Comparison of ENCODE assay signal across 9 cellular contexts in the genomic region with DNA sequence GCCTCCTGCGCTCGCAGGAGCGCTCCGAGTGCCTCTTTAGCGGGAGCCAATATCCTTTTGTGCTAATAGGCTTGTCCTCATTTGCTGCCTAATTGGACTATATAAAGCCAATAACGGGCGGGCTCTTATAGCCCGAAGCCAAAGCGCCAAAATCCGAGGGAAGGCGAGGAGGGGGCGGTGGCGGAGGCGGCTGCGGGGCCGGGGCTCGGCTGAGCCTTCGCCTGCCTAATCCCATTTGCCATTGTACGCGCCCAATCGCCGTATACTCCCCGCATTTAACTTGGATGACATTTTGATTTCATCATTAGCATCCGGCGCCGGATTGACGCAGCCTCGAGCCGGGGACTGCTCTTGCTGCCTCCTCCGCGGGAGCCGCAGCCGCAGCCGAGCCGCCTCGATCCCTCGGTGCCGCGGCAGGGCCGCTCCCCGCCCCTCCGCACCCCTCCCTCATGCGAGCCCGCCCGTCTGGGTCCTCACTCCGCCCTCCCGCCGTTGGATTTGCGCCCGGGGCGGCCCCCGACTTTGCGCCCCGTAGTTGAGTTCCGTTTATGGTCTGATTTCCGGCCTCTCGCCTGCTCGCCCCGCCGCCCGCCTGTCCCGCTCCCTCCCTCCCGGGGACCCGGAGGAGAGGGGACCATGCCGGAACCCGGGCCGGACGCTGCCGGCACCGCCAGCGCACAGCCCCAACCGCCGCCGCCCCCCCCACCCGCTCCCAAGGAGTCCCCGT. TPM values are rescaled to one million over a fixed set of nuclear protein-coding genes. Genes with fewer than 3 reads are reported as not detected.
A peak's percentile ranks its signal among the peaks of the same experiment; 100 is the strongest.
DNase-seq lines count a peak whose midpoint lies in the region; ATAC-seq and TF ChIP-seq lines count a peak whose summit lies in the region.
"Had no signal": no experiment of that assay in that cellular context is flagged by ENCODE, and none has a peak within 500 bp of the region (broad histone marks: within the 10 kb centered on the region; RNA-seq: fewer than 3 reads in every experiment).

A gene (plus strand): TSS at position 556 of the 727 bp plus-strand sequence. CDS start 81 bp downstream, at position 637.

- H3K9me3 ChIP-seq in ES-I3 (ENCODE audit: control insufficient read depth, insufficient read depth, low read length) (no peaks in the 10 kb centered on the region), iPS DF 6.9 (ENCODE audit: control insufficient read depth, insufficient read depth, low read length) (no peaks in the 10 kb centered on the region), testis (no peaks in the 10 kb centered on the region)

- H3K4me1 ChIP-seq in ES-I3 (ENCODE audit: insufficient read depth, low read length) (peaks cover 9% of the 10 kb centered on the region), iPS DF 6.9 (ENCODE audit: control insufficient read depth, insufficient read depth, low read length) (peaks cover 3% of the 10 kb centered on the region), testis (peaks cover 12% of the 10 kb centered on the region)

- H3K27ac Mint-ChIP-seq in HFFc6, result no peak within 1 kb of the TSS

- H3K4me3 Mint-ChIP-seq in HFFc6, result no peak within 1 kb of the TSS; the same call in 1 of the 2 replicates

- H3K27me3 Mint-ChIP-seq in HFFc6 (ENCODE audit: insufficient read depth), result peaks cover 72% of the 10 kb centered on the region

- H3K27me3 ChIP-seq in iPS DF 6.9 (ENCODE audit: control insufficient read depth, insufficient read depth, low read length), result peaks cover 76% of the 10 kb centered on the region
- H3K27me3 ChIP-seq in testis, result peaks cover 16% of the 10 kb centered on the region

- TF ChIP-seq POLR2A in testis (IDR thresholded peaks at IDR 0.05), result no peak

- intact Hi-C loops in testis (cut with DNase I; ENCODE audit: low total_unique reads), result loop anchor here (5.0 kb wide), 1 partner anchor 422 kb away; no protein-coding TSS in a partner anchor

- in situ Hi-C loops in KBM-7 (cut with MboI; ENCODE audit: low pct_unique_long_range_greater_than_20kb, low sequenced_read_pairs), result loop anchor here (25.0 kb wide), 1 partner anchor 427 kb away; no protein-coding TSS in a partner anchor

- H3K9ac ChIP-seq in ES-I3 (ENCODE audit: low read depth, low read length), result peak within 1 kb of the TSS; percentile 37

- H3K4me3 ChIP-seq in iPS DF 6.9 (ENCODE audit: low read length), result peak within 1 kb of the TSS; percentile 42; the same call in 1 of the 2 replicates
- H3K4me3 ChIP-seq in testis, result peak within 1 kb of the TSS; percentile 21 to 43

- H3K27ac ChIP-seq in iPS DF 6.9 (ENCODE audit: low read length) (no peak within 1 kb of the TSS), testis (no peak within 1 kb of the TSS)

- peak; percentile 73 for DNase-seq in KBM-7
- peak; percentile 37 for DNase-seq in activated CD4-positive, alpha-beta T cell treated with anti-CD3 and anti-CD28 coated beads, Interleukin-2, amount 50 U/mL, for 1 hour
- no peak for DNase-seq in iPS DF 6.9 (ENCODE audit: low read depth, low spot score)
- DNase-seq in testis, result no peak
- DNase-seq in HFFc6, result no peak

- peaks cover 23% of the 10 kb centered on the region for H3K4me1 Mint-ChIP-seq in HFFc6 (ENCODE audit: low read depth)

- TF ChIP-seq CTCF in testis (IDR thresholded peaks at IDR 0.05) (no peak), HFFc6 (IDR thresholded peaks at IDR 0.05) (no peak)

- H3K36me3 Mint-ChIP-seq in HFFc6 (ENCODE audit: low read depth), result no peaks in the 10 kb centered on the region

- no CpG with 5 or more reads among the region's 76 CpGs for WGBS in iPS DF 6.9 (ENCODE audit: insufficient coverage, insufficient read length)
- 0 to 3% methylated on average over 3 to 76 of the region's 76 CpGs for WGBS in testis, 2 donors

- H3K9me3 Mint-ChIP-seq in HFFc6, result no peaks in the 10 kb centered on the region

- no peak for ATAC-seq in GM19463 (IDR thresholded peaks at IDR 0.05; ENCODE audit: unreplicated experiment)
- no peak for ATAC-seq in GM19395 (IDR thresholded peaks at IDR 0.05; ENCODE audit: unreplicated experiment)

- H3K36me3 ChIP-seq in ES-I3 (ENCODE audit: insufficient read depth, low read length) (no peaks in the 10 kb centered on the region), iPS DF 6.9 (ENCODE audit: control insufficient read depth, insufficient read depth, low read length) (no peaks in the 10 kb centered on the region), testis (ENCODE audit: low read depth, missing control alignments) (no peaks in the 10 kb centered on the region)

RNA-seq across cellular contexts. Expression of the gene that starts here (rescaled TPM):
- under 1 TPM; 0.25 to 0.55 TPM for total RNA-seq in testis
- not detected for polyA plus RNA-seq in testis (ENCODE audit: insufficient read depth, low read depth, low replicate concordance)
- total RNA-seq in HFFc6 (2021; fragmentation: NEBNext Ultra II Directional; extraction: Animal tissue kit (Norgen Biotek cat#: 25700)), result not detected
- total RNA-seq: mononuclear cell had no signal

Comparison
In these comparisons a context has a peak if more than half of its experiments do, and no peak if none do; other contexts are left out.
1. DNase-seq: peak in KBM-7 (single experiment) and activated CD4-positive, alpha-beta T cell treated with anti-CD3 and anti-CD28 coated beads, Interleukin-2, amount 50 U/mL, for 1 hour (single experiment); none in iPS DF 6.9 (single experiment), testis (single experiment) and HFFc6 (single experiment).